11 cellular contexts compared by ENCODE assay signal in the genomic region with DNA sequence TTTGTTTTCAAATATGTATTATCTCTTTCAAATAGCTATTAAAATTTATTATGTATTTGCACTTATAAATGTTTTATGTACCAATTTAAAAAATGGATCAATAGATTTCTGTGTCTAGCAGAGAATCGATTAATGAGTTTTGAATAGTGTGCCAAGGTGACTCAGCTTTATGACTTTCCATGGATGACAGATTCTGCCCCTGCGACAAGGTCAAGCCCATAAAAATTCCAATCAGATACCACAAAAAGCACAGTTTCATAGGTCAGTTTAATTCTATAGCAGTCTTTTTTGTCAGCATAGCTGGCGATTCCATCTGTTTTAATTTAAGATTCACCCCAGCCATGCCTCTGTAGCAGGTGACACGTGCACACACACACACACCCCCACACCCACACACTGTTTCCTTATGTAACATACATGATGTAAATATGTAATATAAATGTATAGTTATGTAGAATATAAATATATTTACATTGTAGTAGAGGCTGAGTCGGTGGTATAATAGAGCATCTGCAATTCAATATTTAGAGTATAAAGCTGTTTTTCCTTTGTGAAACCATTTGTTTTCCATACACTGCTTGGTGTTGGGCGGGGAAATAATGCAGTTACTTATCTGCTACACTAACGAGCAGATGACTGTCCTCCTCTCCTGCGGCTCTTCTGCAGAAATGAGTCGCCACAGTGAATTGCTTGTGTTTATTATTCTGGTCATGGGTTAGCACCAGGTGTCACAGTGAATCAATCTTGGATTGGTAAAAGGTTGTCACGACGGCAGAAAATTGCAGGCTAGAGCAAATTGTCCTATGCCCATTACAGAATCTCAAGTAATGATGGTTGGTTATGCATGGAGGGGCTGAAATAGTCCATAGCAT. TPM values are rescaled to one million over a fixed set of nuclear protein-coding genes. Genes with fewer than 3 reads are reported as not detected.
DNase-seq lines count a peak whose midpoint lies in the region; TF ChIP-seq lines count a peak whose summit lies in the region.
"Had no signal": no experiment of that assay in that cellular context is flagged by ENCODE, and none has a peak within 500 bp of the region (broad histone marks: within the 10 kb centered on the region; RNA-seq: fewer than 3 reads in every experiment).

No MANE protein-coding gene starts in this region.

- intact Hi-C loops in posterior vena cava (cut with DNase I) = no loop called here

- DNase-seq in DMS53 (lab: John Stamatoyannopoulos, UW) (peak; percentile 48), DMS53 treated with DMSO at 0.1 percent for 48 hours (lab: John Stamatoyannopoulos, UW; ENCODE audit: unreplicated experiment) (no peak), NCI-H748 treated with DMSO at 0.1 percent for 48 hours (lab: John Stamatoyannopoulos, UW) (peak; percentile 82), epithelial cell of esophagus (ENCODE audit: low read depth) (peak; percentile 55), type B pancreatic cell (ENCODE audit: extremely low spot score, unreplicated experiment) (peak; percentile 34), NCI-H1694 (lab: John Stamatoyannopoulos, UW) (no peak), posterior vena cava (ENCODE audit: low spot score) (no peak)
- no peak for DNase-seq in activated CD4-positive, alpha-beta T cell treated with anti-CD3 and anti-CD28 coated beads, Interleukin-2, amount 50 U/mL, for 48 hours
- DNase-seq: activated CD4-positive, alpha-beta T cell treated with anti-CD3 and anti-CD28 coated beads for 36 hours; esophagus squamous epithelium had no signal

- H3K4me1 Mint-ChIP-seq in type B pancreatic cell (ENCODE audit: unreplicated experiment) = peaks cover 41% of the 10 kb centered on the region
- H3K4me1 Mint-ChIP-seq: activated CD4-positive, alpha-beta T cell treated with anti-CD3 and anti-CD28 coated beads for 36 hours had no signal

- peak overlapping the region; percentile 39 for H3K4me3 Mint-ChIP-seq in type B pancreatic cell
- H3K4me3 Mint-ChIP-seq: activated CD4-positive, alpha-beta T cell treated with anti-CD3 and anti-CD28 coated beads for 36 hours had no signal

- no peak overlapping the region for H3K4me3 ChIP-seq in epithelial cell of esophagus (ENCODE audit: low read length)
- H3K4me3 ChIP-seq: esophagus squamous epithelium, GM12878 had no signal

- TF ChIP-seq CTCF in epithelial cell of esophagus (IDR thresholded peaks at IDR 0.05; ENCODE audit: insufficient read depth, low read depth, low read length, missing control alignments) (no peak), type B pancreatic cell (conservative IDR thresholded peaks at IDR 0.05) (no peak)

- H3K27me3 Mint-ChIP-seq in type B pancreatic cell = peaks cover 7% of the 10 kb centered on the region

- peaks cover 3% of the 10 kb centered on the region for H3K36me3 Mint-ChIP-seq in type B pancreatic cell

- H3K27ac Mint-ChIP-seq in type B pancreatic cell = no peak overlapping the region
- H3K27ac Mint-ChIP-seq: activated CD4-positive, alpha-beta T cell treated with anti-CD3 and anti-CD28 coated beads for 36 hours had no signal

- H3K9me3 Mint-ChIP-seq in type B pancreatic cell = no peaks in the 10 kb centered on the region

RNA-seq across cellular contexts. Expression of gene RAB31, which starts 29.1 kb away (rescaled TPM):
- total RNA-seq in type B pancreatic cell (ENCODE audit: low replicate concordance) (8.9 and 19.7 TPM in 2 replicates), posterior vena cava (100 to 1,000 TPM; 107 to 141 TPM)

Comparison
In these comparisons a context has a peak if more than half of its experiments do, and no peak if none do; other contexts are left out.
1. DNase-seq: peak in DMS53 (single experiment), NCI-H748 treated with DMSO at 0.1 percent for 48 hours (single experiment), epithelial cell of esophagus (single experiment) and type B pancreatic cell (single experiment); none in DMS53 treated with DMSO at 0.1 percent for 48 hours (single experiment), NCI-H1694 (single experiment), activated CD4-positive, alpha-beta T cell treated with anti-CD3 and anti-CD28 coated beads, Interleukin-2, amount 50 U/mL, for 48 hours (0 of 2) and posterior vena cava (single experiment).